ENCODE assay signal across 14 cellular contexts in genomic region chr10:49488056-49488455, GRCh38. TPM values are rescaled to one million over a fixed set of nuclear protein-coding genes. Genes with fewer than 3 reads are reported as not detected.
DNase-seq lines count a peak whose midpoint lies in the region; FAIRE-seq lines count a peak whose summit lies in the region.
"Had no signal": no experiment of that assay in that cellular context is flagged by ENCODE, and none has a peak within 500 bp of the region (broad histone marks: within the 10 kb centered on the region; RNA-seq: fewer than 3 reads in every experiment).

No MANE protein-coding gene starts in this region.

- peak; percentile 86 for FAIRE-seq in endometrium (lab: Jason Lieb, UNC)

- H3K27me3 ChIP-seq in H7 (ENCODE audit: control insufficient read depth, insufficient read depth, low read length): no peaks in the 10 kb centered on the region
- H3K27me3 ChIP-seq: dorsolateral prefrontal cortex had no signal

- H3K36me3 ChIP-seq in H7 (replicated peaks; ENCODE audit: control insufficient read depth, insufficient read depth, low read length): no peaks in the 10 kb centered on the region

- H3K4me3 ChIP-seq in H7 (ENCODE audit: insufficient read depth, low read depth, low read length): no peak overlapping the region
- H3K4me3 ChIP-seq: dorsolateral prefrontal cortex, left ventricle myocardium inferior had no signal

- DNase-seq in HuH-7 (ENCODE audit: low spot score) (peak; percentile 40), NCI-H2227 treated with DMSO at 0.1 percent for 48 hours (lab: John Stamatoyannopoulos, UW) (peak; percentile 50), retina (peak; percentile 17), H7 (no peak), HK-2 (ENCODE audit: unreplicated experiment) (no peak)
- no peak for DNase-seq in activated naive CD4-positive, alpha-beta T cell (lab: John Stamatoyannopoulos, UW)
- DNase-seq: activated CD4-positive, alpha-beta T cell treated with anti-CD3 and anti-CD28 coated beads for 48 hours; activated naive CD4-positive, alpha-beta T cell treated with anti-CD3 and anti-CD28 coated beads, Interleukin-2, amount 10 ng/mL, durations not matched to agents 7 days and 5 days; DMS79; dorsolateral prefrontal cortex; hippocampal formation; left ventricle myocardium inferior; stimulated activated CD4-positive, alpha-beta T cell treated with anti-CD3 and anti-CD28 coated beads, Interleukin-15, amount 100 ng/mL, for 24 hours had no signal

RNA-seq across cellular contexts. Expression of gene ERCC6, which starts 50.9 kb away (rescaled TPM):
- 3.2 and 5.4 TPM in 2 replicates for total RNA-seq in H7 (2014; rRNA removed; shearing (Covaris generic))

Comparison
In these comparisons a context has a peak if more than half of its experiments do, and no peak if none do; other contexts are left out.
1. DNase-seq: peak in HuH-7 (single experiment), NCI-H2227 treated with DMSO at 0.1 percent for 48 hours (single experiment) and retina (single experiment); none in activated naive CD4-positive, alpha-beta T cell (0 of 4), H7 (single experiment) and HK-2 (single experiment).